In the genomic region with DNA sequence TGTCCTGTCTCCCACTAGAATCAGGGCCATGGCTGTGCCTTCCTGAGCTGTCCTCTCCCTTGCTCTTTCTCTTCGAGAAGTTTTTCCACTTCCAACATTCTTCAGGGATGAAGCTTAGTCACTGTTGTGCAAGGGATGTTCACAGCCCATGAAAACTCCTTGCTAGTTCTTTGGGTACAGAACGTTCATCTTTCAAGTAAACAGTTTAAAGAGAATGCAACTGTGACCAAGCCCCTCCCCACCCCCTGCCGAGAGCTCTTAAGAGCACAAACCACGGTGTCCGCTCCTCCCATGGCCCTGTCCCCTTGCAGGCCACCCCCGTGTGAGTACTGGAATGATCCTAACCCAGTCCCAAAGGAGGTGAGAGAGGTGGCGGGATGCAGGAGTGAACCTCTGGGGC, we compare ENCODE assay signal across 12 cellular contexts.
DNase-seq lines count a peak whose midpoint lies in the region; ATAC-seq and TF ChIP-seq lines count a peak whose summit lies in the region.
"Had no signal": no experiment of that assay in that cellular context is flagged by ENCODE, and none has a peak within 500 bp of the region (broad histone marks: within the 10 kb centered on the region; RNA-seq: fewer than 3 reads in every experiment).

No MANE protein-coding gene starts in this region.

- no peaks in the 10 kb centered on the region for H3K9me2 ChIP-seq in Karpas-422 (replicated peaks; ENCODE audit: insufficient read depth, low read length)

- H3K36me3 ChIP-seq in ACC112 (ENCODE audit: insufficient read depth, low read length): no peaks in the 10 kb centered on the region
- H3K36me3 ChIP-seq in Peyer's patch: no peaks in the 10 kb centered on the region
- no peaks in the 10 kb centered on the region for H3K36me3 ChIP-seq in psoas muscle (ENCODE audit: insufficient read depth in 1 of 2, low read depth in 1 of 2)
- no peaks in the 10 kb centered on the region for H3K36me3 ChIP-seq in Karpas-422 (ENCODE audit: insufficient read depth, low read length)

- H3K27ac ChIP-seq in ACC112 (ENCODE audit: low read depth, low read length) (peak overlapping the region; percentile 68), Peyer's patch (peak overlapping the region; percentile 52 to 87 (median 77)), psoas muscle (no peak overlapping the region), Karpas-422 (ENCODE audit: low read length) (no peak overlapping the region)
- H3K27ac ChIP-seq: HL-60 had no signal

- H3K27me3 ChIP-seq in ACC112 (ENCODE audit: insufficient read depth, low read length) (no peaks in the 10 kb centered on the region), Peyer's patch (no peaks in the 10 kb centered on the region), psoas muscle (ENCODE audit: insufficient read depth in 3 of 3, low read length in 2 of 3) (no peaks in the 10 kb centered on the region), Karpas-422 (ENCODE audit: low read length) (no peaks in the 10 kb centered on the region)

- H3K4me1 ChIP-seq in ACC112 (ENCODE audit: control insufficient read depth, insufficient read depth, low read length, unreplicated experiment): peaks cover 14% of the 10 kb centered on the region
- H3K4me1 ChIP-seq in Peyer's patch: peaks cover 0 to 10% (median 4%) of the 10 kb centered on the region in 4 donors
- peaks cover 10% of the 10 kb centered on the region for H3K4me1 ChIP-seq in psoas muscle
- H3K4me1 ChIP-seq in Karpas-422 (ENCODE audit: low read length): peaks cover 7% of the 10 kb centered on the region

- peak overlapping the region; percentile 40 for H2AFZ ChIP-seq in ACC112 (ENCODE audit: low read length, unreplicated experiment)
- no peak overlapping the region for H2AFZ ChIP-seq in Karpas-422 (ENCODE audit: low read length)

- H3K79me2 ChIP-seq in ACC112 (ENCODE audit: control insufficient read depth, insufficient read depth, low read length, unreplicated experiment) (no peaks in the 10 kb centered on the region), Karpas-422 (ENCODE audit: low read length) (no peaks in the 10 kb centered on the region)

- peak in 3 of 4 donors; percentile 38 to 59 (median 45) for ATAC-seq in psoas muscle
- ATAC-seq in SK-N-SH treated with all-trans-retinoic acid at 6 μM for 48 hours: no peak
- no peak for ATAC-seq in GM18861 (IDR thresholded peaks at IDR 0.05; ENCODE audit: unreplicated experiment)

- no peak overlapping the region for H3K9ac ChIP-seq in Karpas-422 (ENCODE audit: low read length)

- intact Hi-C loops in psoas muscle (cut with DNase I): no loop called here

- no peak for TF ChIP-seq POLR2A in Peyer's patch (IDR thresholded peaks at IDR 0.05)

- H3K9me3 ChIP-seq in Peyer's patch (no peaks in the 10 kb centered on the region), psoas muscle (no peaks in the 10 kb centered on the region), Karpas-422 (ENCODE audit: low read length) (no peaks in the 10 kb centered on the region)

- no peak overlapping the region for H3K4me3 ChIP-seq in ACC112 (ENCODE audit: low read depth, low read length)
- H3K4me3 ChIP-seq in Peyer's patch: no peak overlapping the region
- H3K4me3 ChIP-seq in psoas muscle: no peak overlapping the region
- H3K4me3 ChIP-seq in Karpas-422 (ENCODE audit: low read length): no peak overlapping the region

- 80 to 92% (median 84%) methylated on average over 7 of the region's 7 CpGs for WGBS in psoas muscle, 3 donors

- peaks cover 6% of the 10 kb centered on the region; the same call in 1 of the 2 replicates for H4K20me1 ChIP-seq in Karpas-422 (ENCODE audit: insufficient read depth, low read depth, low read length)

- H3K4me2 ChIP-seq in Karpas-422 (ENCODE audit: low read depth, low read length, poor library complexity, severe bottlenecking): no peak overlapping the region

- TF ChIP-seq CTCF in Peyer's patch (IDR thresholded peaks at IDR 0.05) (no peak), psoas muscle (IDR thresholded peaks at IDR 0.05) (no peak)

- DNase-seq in Peyer's patch (peak in 1 of 3 donors; percentile 71), fibroblast of peridontal ligament (ENCODE audit: extremely low read depth) (peak; percentile 76), psoas muscle (peak; percentile 64 to 84), Karpas-422 (no peak), COLO668 (lab: John Stamatoyannopoulos, UW; ENCODE audit: unreplicated experiment) (no peak)
- DNase-seq: activated T-cell treated with anti-CD3 and anti-CD28 coated beads, Interleukin-2, amount 50 U/mL, for 48 hours; AML-193; glutamatergic neuron had no signal

TF ChIP-seq in SK-N-SH treated with all-trans-retinoic acid at 6 μM for 48 hours, 23 proteins besides CTCF, POLR2A, EP300 and RAD21:
- TF ChIP-seq ZFP30 (CRISPR knock-in tag; IDR thresholded peaks at IDR 0.05) (no peak), ZFP3 (CRISPR knock-in tag; IDR thresholded peaks at IDR 0.05) (no peak), SNAI2 (CRISPR knock-in tag; IDR thresholded peaks at IDR 0.05) (no peak), ZNF565 (CRISPR knock-in tag; conservative IDR thresholded peaks at IDR 0.05; ENCODE audit: low read depth) (no peak), TCF4 (CRISPR knock-in tag; IDR thresholded peaks at IDR 0.05; ENCODE audit: borderline replicate concordance) (no peak), TOX (CRISPR knock-in tag; IDR thresholded peaks at IDR 0.05; ENCODE audit: borderline replicate concordance) (no peak)
- TF ChIP-seq, protein P1, sequence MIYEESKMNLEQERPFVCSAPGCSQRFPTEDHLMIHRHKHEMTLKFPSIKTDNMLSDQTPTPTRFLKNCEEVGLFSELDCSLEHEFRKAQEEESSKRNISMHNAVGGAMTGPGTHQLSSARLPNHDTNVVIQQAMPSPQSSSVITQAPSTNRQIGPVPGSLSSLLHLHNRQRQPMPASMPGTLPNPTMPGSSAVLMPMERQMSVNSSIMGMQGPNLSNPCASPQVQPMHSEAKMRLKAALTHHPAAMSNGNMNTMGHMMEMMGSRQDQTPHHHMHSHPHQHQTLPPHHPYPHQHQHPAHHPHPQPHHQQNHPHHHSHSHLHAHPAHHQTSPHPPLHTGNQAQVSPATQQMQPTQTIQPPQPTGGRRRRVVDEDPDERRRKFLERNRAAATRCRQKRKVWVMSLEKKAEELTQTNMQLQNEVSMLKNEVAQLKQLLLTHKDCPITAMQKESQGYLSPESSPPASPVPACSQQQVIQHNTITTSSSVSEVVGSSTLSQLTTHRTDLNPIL (CRISPR knock-in tag; IDR thresholded peaks at IDR 0.05; ENCODE audit: low read depth): no peak
- TF ChIP-seq, protein P2, sequence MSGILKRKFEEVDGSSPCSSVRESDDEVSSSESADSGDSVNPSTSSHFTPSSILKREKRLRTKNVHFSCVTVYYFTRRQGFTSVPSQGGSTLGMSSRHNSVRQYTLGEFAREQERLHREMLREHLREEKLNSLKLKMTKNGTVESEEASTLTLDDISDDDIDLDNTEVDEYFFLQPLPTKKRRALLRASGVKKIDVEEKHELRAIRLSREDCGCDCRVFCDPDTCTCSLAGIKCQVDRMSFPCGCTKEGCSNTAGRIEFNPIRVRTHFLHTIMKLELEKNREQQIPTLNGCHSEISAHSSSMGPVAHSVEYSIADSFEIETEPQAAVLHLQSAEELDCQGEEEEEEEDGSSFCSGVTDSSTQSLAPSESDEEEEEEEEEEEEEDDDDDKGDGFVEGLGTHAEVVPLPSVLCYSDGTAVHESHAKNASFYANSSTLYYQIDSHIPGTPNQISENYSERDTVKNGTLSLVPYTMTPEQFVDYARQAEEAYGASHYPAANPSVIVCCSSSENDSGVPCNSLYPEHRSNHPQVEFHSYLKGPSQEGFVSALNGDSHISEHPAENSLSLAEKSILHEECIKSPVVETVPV (CRISPR knock-in tag; IDR thresholded peaks at IDR 0.05): no peak

Comparison
In these comparisons a context has a peak if more than half of its experiments do, and no peak if none do; other contexts are left out.
1. H3K27ac ChIP-seq: peak in ACC112 (single experiment) and Peyer's patch (4 of 4); none in psoas muscle (single experiment) and Karpas-422 (single experiment).
2. DNase-seq: peak in fibroblast of peridontal ligament (single experiment) and psoas muscle (2 of 2); none in Karpas-422 (single experiment) and COLO668 (single experiment).
3. ATAC-seq: peak in psoas muscle (3 of 4); none in SK-N-SH treated with all-trans-retinoic acid at 6 μM for 48 hours (single experiment) and GM18861 (single experiment).